ENCODE assay signal across 8 cellular contexts in genomic region chr12:54126696-54127537, GRCh38.
DNase-seq lines count a peak whose midpoint lies in the region; ATAC-seq, FAIRE-seq and TF ChIP-seq lines count a peak whose summit lies in the region.

No MANE protein-coding gene starts in this region.

- H3K27me3 ChIP-seq in A673 (replicated peaks; ENCODE audit: insufficient read depth, low read depth, low read length, poor library complexity) (no peaks in the 10 kb centered on the region), IMR-90 (ENCODE audit: control insufficient read depth, insufficient read depth, low read length) (peaks cover 48% of the 10 kb centered on the region), mucosa of stomach (ENCODE audit: control insufficient read depth, insufficient read depth, low read length) (peaks cover 11% of the 10 kb centered on the region)

- no peaks in the 10 kb centered on the region for H3K36me3 ChIP-seq in A673 (ENCODE audit: insufficient read depth, low read length, poor library complexity, severe bottlenecking)
- no peaks in the 10 kb centered on the region for H3K36me3 ChIP-seq in IMR-90 (ENCODE audit: control insufficient read depth, insufficient read depth, low read length)
- no peaks in the 10 kb centered on the region for H3K36me3 ChIP-seq in mucosa of stomach (ENCODE audit: control insufficient read depth, insufficient read depth, low read length)

- ATAC-seq in IMR-90 (ENCODE audit: low read depth) (no peak), GM19324 (IDR thresholded peaks at IDR 0.05; ENCODE audit: low FRiP score, unreplicated experiment) (no peak)

- H4K91ac ChIP-seq in IMR-90 (ENCODE audit: insufficient read depth, low read depth, low read length): no peak overlapping the region

- peak overlapping the region; percentile 51 for H2AFZ ChIP-seq in IMR-90 (replicated peaks; ENCODE audit: low read length, poor library complexity)

- no peak for TF ChIP-seq CTCF in A673 (conservative IDR thresholded peaks at IDR 0.05; ENCODE audit: low read depth, low read length)
- no peak for TF ChIP-seq CTCF in IMR-90 (conservative IDR thresholded peaks at IDR 0.05; ENCODE audit: low read depth, low read length)

- H3K9ac ChIP-seq in IMR-90 (ENCODE audit: low read depth, low read length) (no peak overlapping the region), mucosa of stomach (ENCODE audit: low read length) (peak overlapping the region; percentile 87)

- WGBS in IMR-90 (ENCODE audit: extremely low coverage in 2 of 2, insufficient read length in 1 of 2), 2 experiments: 0% methylated on average over 2 of the region's 31 CpGs; no CpG with 5 or more reads in 1 of the 2 experiments

- no peak overlapping the region for H3K4ac ChIP-seq in IMR-90 (ENCODE audit: low read depth, low read length)

- in situ Hi-C loops in IMR-90 (cut with MboI; ENCODE audit: low sequenced_read_pairs): no loop called here

- no peak for FAIRE-seq in GM12892 (lab: Jason Lieb, UNC)

- no peak overlapping the region for H3K56ac ChIP-seq in IMR-90 (ENCODE audit: extremely low read depth, insufficient read depth, low read length)

- dilution Hi-C loops in IMR-90 (cut with HindIII; ENCODE audit: low sequenced_read_pairs, unreplicated experiment): no loop called here

- no peak overlapping the region for H3K23ac ChIP-seq in IMR-90 (ENCODE audit: low read depth, low read length)

- H2AK9ac ChIP-seq in IMR-90 (replicated peaks; ENCODE audit: low read depth, low read length, poor library complexity): no peak overlapping the region

- H3K79me1 ChIP-seq in IMR-90 (ENCODE audit: low read depth in 1 of 2, low read length in 2 of 2): no peaks in the 10 kb centered on the region

- CTCF ChIA-PET in A673 (lab: Charles Lee): no interaction called here
- CTCF ChIA-PET in IMR-90 (lab: Yijun Ruan, JAX): no interaction called here

- no peak overlapping the region for H3K14ac ChIP-seq in IMR-90 (replicated peaks; ENCODE audit: low read depth, low read length)

- H2AK5ac ChIP-seq in IMR-90 (ENCODE audit: low read depth, low read length): no peak overlapping the region

- BruUV-seq in A673 (replicated peaks; lab: Mats Ljungman, UMichigan) (no TSS peak), IMR-90 (replicated peaks; lab: Mats Ljungman, UMichigan) (no TSS peak)

- H2BK5ac ChIP-seq in IMR-90 (ENCODE audit: low read depth, low read length, poor library complexity, severe bottlenecking): no peak overlapping the region

- intact Hi-C loops in A673 (cut with micrococcal nuclease; ENCODE audit: unreplicated experiment) (no loop called here), IMR-90 (cut with micrococcal nuclease) (no loop called here)

- peaks cover 19% of the 10 kb centered on the region for H3K4me1 ChIP-seq in A673 (ENCODE audit: insufficient read depth, low read length, poor library complexity, severe bottlenecking)
- H3K4me1 ChIP-seq in IMR-90 (ENCODE audit: control insufficient read depth, insufficient read depth, low read length): no peaks in the 10 kb centered on the region
- peaks cover 45% of the 10 kb centered on the region for H3K4me1 ChIP-seq in mucosa of stomach (ENCODE audit: control insufficient read depth, insufficient read depth, low read length)

- no peak overlapping the region for H3K18ac ChIP-seq in IMR-90 (ENCODE audit: low read depth, low read length)

- POLR2A ChIA-PET in A673 (lab: Charles Lee; ENCODE audit: low non-redundant PET) (no interaction called here), IMR-90 (lab: Charles Lee; ENCODE audit: unreplicated experiment) (no interaction called here)

- H3K4me2 ChIP-seq in IMR-90 (ENCODE audit: low read depth, low read length): no peak overlapping the region

- H2BK20ac ChIP-seq in IMR-90 (ENCODE audit: low read depth, low read length): no peak overlapping the region

- H2BK120ac ChIP-seq in IMR-90 (ENCODE audit: low read depth, low read length): no peak overlapping the region

- DNase-seq in A673 (ENCODE audit: low spot score): peak; percentile 77
- DNase-seq in IMR-90: no peak
- DNase-seq in epidermal melanocyte (ENCODE audit: insufficient read length, low spot score): peak; percentile 91
- DNase-seq in GM12892 (ENCODE audit: insufficient read length): no peak
- DNase-seq in erythroblast (lab: John Stamatoyannopoulos, UW): no peak
- no peak for DNase-seq in NCI-H510A treated with DMSO at 0.1 percent for 48 hours (lab: John Stamatoyannopoulos, UW)

- H3K27ac ChIP-seq in A673 (ENCODE audit: low read depth, low read length, poor library complexity, severe bottlenecking) (no peak overlapping the region), IMR-90 (ENCODE audit: insufficient read depth, low read length) (no peak overlapping the region)

- H4K8ac ChIP-seq in IMR-90 (ENCODE audit: low read depth in 2 of 2, low read length in 2 of 2): no peak overlapping the region

- TF ChIP-seq POLR2A in IMR-90 (IDR thresholded peaks at IDR 0.05; ENCODE audit: low read depth, low read length): no peak
- no peak for TF ChIP-seq POLR2A in GM12892 (IDR thresholded peaks at IDR 0.05; ENCODE audit: low read depth, low read length)
- no peak for TF ChIP-seq POLR2A in erythroblast (IDR thresholded peaks at IDR 0.05; ENCODE audit: low read length)

- H3K9me3 ChIP-seq in A673 (ENCODE audit: low read depth, low read length, poor library complexity, severe bottlenecking) (no peaks in the 10 kb centered on the region), IMR-90 (ENCODE audit: control insufficient read depth, insufficient read depth, low read length) (no peaks in the 10 kb centered on the region; the same call in 1 of the 2 replicates), mucosa of stomach (ENCODE audit: control insufficient read depth, low read length) (no peaks in the 10 kb centered on the region)

- H3K4me3 ChIP-seq in A673 (ENCODE audit: low read depth, low read length, poor library complexity, severe bottlenecking) (peak overlapping the region; percentile 49), IMR-90 (ENCODE audit: insufficient read depth, low read depth, low read length) (no peak overlapping the region), mucosa of stomach (ENCODE audit: low read length) (peak overlapping the region; percentile 56)

- H3K9me1 ChIP-seq in IMR-90 (ENCODE audit: insufficient read depth, low read length): no peaks in the 10 kb centered on the region

- H4K5ac ChIP-seq in IMR-90 (ENCODE audit: low read depth, low read length): no peak overlapping the region

- H2BK15ac ChIP-seq in IMR-90 (ENCODE audit: low read depth, low read length): no peak overlapping the region

- TF ChIP-seq RAD21 in IMR-90 (IDR thresholded peaks at IDR 0.05; ENCODE audit: low read length): no peak

- H4K20me1 ChIP-seq in IMR-90 (ENCODE audit: insufficient read depth, low read length): no peaks in the 10 kb centered on the region

TF ChIP-seq in IMR-90, 13 proteins besides CTCF, POLR2A, EP300 and RAD21:
- TF ChIP-seq FOS (IDR thresholded peaks at IDR 0.05; ENCODE audit: low read depth, low read length): no peak
- no peak for TF ChIP-seq CHD1 (IDR thresholded peaks at IDR 0.05; ENCODE audit: low read depth, low read length)
- TF ChIP-seq RFX5 (IDR thresholded peaks at IDR 0.05; ENCODE audit: low read depth, low read length): no peak
- no peak for TF ChIP-seq BHLHE40 (IDR thresholded peaks at IDR 0.05; ENCODE audit: low read depth, low read length)
- no peak for TF ChIP-seq NFE2L2 (IDR thresholded peaks at IDR 0.05; ENCODE audit: low read depth, low read length)
- no peak for TF ChIP-seq MAFK (IDR thresholded peaks at IDR 0.05; ENCODE audit: low read depth, low read length)
- no peak for TF ChIP-seq MXI1 (IDR thresholded peaks at IDR 0.05; ENCODE audit: borderline replicate concordance, low read depth, low read length)
- no peak for TF ChIP-seq SMC3 (IDR thresholded peaks at IDR 0.05; ENCODE audit: low read depth, low read length)
- no peak for TF ChIP-seq MAZ (IDR thresholded peaks at IDR 0.05; ENCODE audit: borderline replicate concordance, low read depth, low read length)
- TF ChIP-seq ELK1 (IDR thresholded peaks at IDR 0.05; ENCODE audit: borderline replicate concordance, low read depth, low read length): no peak
- no peak for TF ChIP-seq USF2 (IDR thresholded peaks at IDR 0.05; ENCODE audit: low read depth, low read length)

Comparison
In these comparisons a context has a peak if more than half of its experiments do, and no peak if none do; other contexts are left out.
1. DNase-seq: peak in A673 (single experiment) and epidermal melanocyte (single experiment); none in IMR-90 (single experiment), GM12892 (single experiment), erythroblast (0 of 2) and NCI-H510A treated with DMSO at 0.1 percent for 48 hours (single experiment).